8 cellular contexts compared by ENCODE assay signal in the genomic region with DNA sequence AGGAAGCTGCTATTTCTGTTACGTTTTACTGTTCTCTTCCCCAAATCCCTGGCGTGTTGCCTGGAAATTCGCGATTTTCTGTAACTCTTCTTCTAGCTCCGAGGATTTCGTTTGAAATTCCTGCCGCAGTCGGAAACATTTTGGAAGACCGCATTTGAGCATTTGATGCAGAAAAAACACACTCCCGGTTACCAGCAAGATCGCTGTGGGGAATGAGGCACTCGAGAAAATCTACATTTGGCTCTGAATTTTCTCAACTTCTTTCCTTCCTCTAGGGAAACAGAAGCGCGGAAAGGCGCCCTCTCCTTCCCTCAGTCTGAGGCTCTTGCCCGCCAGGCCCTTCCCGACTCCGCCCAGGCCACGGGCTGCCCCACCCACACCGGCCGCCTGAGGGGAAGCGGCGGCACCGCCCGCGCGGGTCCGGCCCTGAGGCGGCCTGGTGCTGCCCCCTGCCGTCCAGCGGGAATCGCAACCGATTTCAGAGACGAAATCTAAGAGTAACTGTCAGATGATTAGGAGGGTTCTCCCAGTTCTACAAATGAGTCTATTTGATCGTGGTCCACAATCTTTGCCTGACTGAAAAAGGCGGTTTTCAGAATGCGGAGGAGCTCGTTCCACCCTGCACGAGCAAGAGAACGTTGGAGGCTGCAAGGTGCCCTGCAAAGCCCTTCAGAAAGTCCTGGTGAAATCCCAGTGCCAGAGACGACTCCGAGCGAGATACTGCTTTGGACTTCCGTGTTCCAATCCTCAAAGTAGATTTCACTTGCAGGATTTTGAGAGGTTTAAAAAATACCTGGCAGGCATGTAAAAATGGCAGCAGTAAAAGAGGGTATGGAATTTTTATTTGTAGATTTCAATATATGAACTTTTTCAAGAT. TPM values are rescaled to one million over a fixed set of nuclear protein-coding genes. Genes with fewer than 3 reads are reported as not detected.
DNase-seq lines count a peak whose midpoint lies in the region; ATAC-seq, FAIRE-seq and TF ChIP-seq lines count a peak whose summit lies in the region.

No MANE protein-coding gene starts in this region.

- peak overlapping the region; percentile 74 for H3K9ac ChIP-seq in BLaER1

- peak; percentile 89 for DNase-seq in GM19239 (ENCODE audit: insufficient read length, low spot score)
- peak; percentile 39 for DNase-seq in NCI-H524 treated with DMSO at 0.1 percent for 48 hours (lab: John Stamatoyannopoulos, UW)
- peak; percentile 82 for DNase-seq in activated CD4-positive, alpha-beta T cell treated with anti-CD3 and anti-CD28 coated beads, Interleukin-2, amount 50 U/mL, for 4 hours
- DNase-seq in dermis microvascular lymphatic vessel endothelial cell (ENCODE audit: low read depth in 2 of 2), result peak; percentile 48 to 82
- DNase-seq in lower leg skin (ENCODE audit: low spot score in 2 of 2), result peak; percentile 86 to 98
- DNase-seq in stimulated activated CD4-positive, alpha-beta T cell treated with anti-CD3 and anti-CD28 coated beads, Interleukin-4, amount 100 ng/mL, for 24 hours, result peak; percentile 89

- H3K4me2 ChIP-seq in BLaER1, result peak overlapping the region; percentile 88

- H3K27ac ChIP-seq in BLaER1, result no peak overlapping the region

- intact Hi-C loops in lower leg skin (cut with DNase I; ENCODE audit: low total_unique reads), result loop anchor here (10.0 kb wide), 1 partner anchor 1132 kb away; no protein-coding TSS in a partner anchor

- TF ChIP-seq CTCF in lower leg skin (IDR thresholded peaks at IDR 0.05), result peak in 1 of 3 donors; percentile 75

- no peaks in the 10 kb centered on the region for H3K9me3 ChIP-seq in BLaER1

- no peaks in the 10 kb centered on the region for H3K36me3 ChIP-seq in BLaER1

- WGBS in lower leg skin, 2 donors, result 1 to 2% methylated on average over 44 of the region's 44 CpGs

- TF ChIP-seq POLR2A in lower leg skin (IDR thresholded peaks at IDR 0.05), result no peak

- no peaks in the 10 kb centered on the region for H4K20me1 ChIP-seq in BLaER1

- H3K27me3 ChIP-seq in BLaER1, result no peaks in the 10 kb centered on the region

- H3K4me1 ChIP-seq in BLaER1, result peaks cover 23% of the 10 kb centered on the region

- peak; percentile 97 for FAIRE-seq in GM19239 (lab: Jason Lieb, UNC)

- H3K4me3 ChIP-seq in BLaER1 (peak overlapping the region; percentile 67), lower leg skin (ENCODE audit: low read depth, poor library complexity, severe bottlenecking) (no peak overlapping the region)

- ATAC-seq in HG03432 (IDR thresholded peaks at IDR 0.05; ENCODE audit: unreplicated experiment), result peak; percentile 100

RNA-seq across cellular contexts. Expression of a gene that starts 18.4 kb away (rescaled TPM):
- total RNA-seq in dermis microvascular lymphatic vessel endothelial cell (16.0 and 20.0 TPM in 2 replicates), lower leg skin (10 to 100 TPM; 20.0 to 35.4 (median 22.9) TPM)

Comparison
In these comparisons a context has a peak if more than half of its experiments do, and no peak if none do; other contexts are left out.
1. DNase-seq: peak in every context shown above with its lines; median percentile 92 in lower leg skin; 89 in GM19239; 89 in stimulated activated CD4-positive, alpha-beta T cell treated with anti-CD3 and anti-CD28 coated beads, Interleukin-4, amount 100 ng/mL, for 24 hours; 82 in activated CD4-positive, alpha-beta T cell treated with anti-CD3 and anti-CD28 coated beads, Interleukin-2, amount 50 U/mL, for 4 hours; 65 in dermis microvascular lymphatic vessel endothelial cell; 39 in NCI-H524 treated with DMSO at 0.1 percent for 48 hours.